ENCODE assay signal across 23 cellular contexts in genomic region chr17:46038937-46039336, GRCh38. TPM values are rescaled to one million over a fixed set of nuclear protein-coding genes. Genes with fewer than 3 reads are reported as not detected.
DNase-seq lines count a peak whose midpoint lies in the region; ATAC-seq and TF ChIP-seq lines count a peak whose summit lies in the region.
"Had no signal": no experiment of that assay in that cellular context is flagged by ENCODE, and none has a peak within 500 bp of the region (broad histone marks: within the 10 kb centered on the region; RNA-seq: fewer than 3 reads in every experiment).

No MANE protein-coding gene starts in this region.

- H3K4me1 ChIP-seq in body of pancreas (peaks cover 76% of the 10 kb centered on the region), psoas muscle (peaks cover 37% of the 10 kb centered on the region)
- H3K4me1 ChIP-seq: BE2C, HAP-1 had no signal

- 86 to 90% methylated on average over 12 of the region's 12 CpGs for WGBS in body of pancreas, 2 donors
- WGBS in psoas muscle, 3 donors, result 74 to 89% (median 75%) methylated on average over 12 of the region's 12 CpGs

- TF ChIP-seq CTCF in body of pancreas (IDR thresholded peaks at IDR 0.05), result no peak
- TF ChIP-seq CTCF in psoas muscle (IDR thresholded peaks at IDR 0.05), result no peak

- H3K4me3 ChIP-seq in body of pancreas, result no peak overlapping the region
- no peak overlapping the region for H3K4me3 ChIP-seq in psoas muscle
- H3K4me3 ChIP-seq: GM23338, HAP-1, Peyer's patch had no signal

- DNase-seq in left ventricle myocardium superior, result no peak
- no peak for DNase-seq in cardiac septum (ENCODE audit: low spot score)
- DNase-seq in body of pancreas, result no peak
- DNase-seq in psoas muscle, result no peak
- DNase-seq in DMS79 (lab: John Stamatoyannopoulos, UW), result no peak
- no peak for DNase-seq in NCI-H1930 (lab: John Stamatoyannopoulos, UW)
- DNase-seq: BE2C; CD4-positive, alpha-beta memory T cell; GDM1; Karpas-422; NCI-H1048; NCI-H146; NCI-H2029 treated with DMSO at 0.1 percent for 48 hours; NCI-H345; NCI-H524 treated with DMSO at 0.1 percent for 48 hours; NCI-H82; Peyer's patch had no signal

- H3K9me3 ChIP-seq in body of pancreas, result no peaks in the 10 kb centered on the region
- no peaks in the 10 kb centered on the region for H3K9me3 ChIP-seq in psoas muscle
- H3K9me3 ChIP-seq: BE2C, HAP-1, Peyer's patch had no signal

- intact Hi-C loops in left ventricle myocardium superior (cut with micrococcal nuclease), result no loop called here
- intact Hi-C loops in cardiac septum (cut with DNase I), result no loop called here
- intact Hi-C loops in body of pancreas (cut with DNase I), result no loop called here
- intact Hi-C loops in psoas muscle (cut with DNase I), result no loop called here

- TF ChIP-seq POLR2A in body of pancreas (IDR thresholded peaks at IDR 0.05), result no peak

- H3K27ac ChIP-seq in body of pancreas (peak overlapping the region in 3 of 4 donors; percentile 3 to 86 (median 16)), psoas muscle (peak overlapping the region; percentile 63)
- H3K27ac ChIP-seq: Peyer's patch had no signal

- ATAC-seq in left ventricle myocardium superior (peak; percentile 7), body of pancreas (no peak), psoas muscle (peak in 1 of 4 donors; percentile 2), HG02571 (IDR thresholded peaks at IDR 0.05; ENCODE audit: unreplicated experiment) (no peak)
- ATAC-seq: GM23338 had no signal

- H3K27me3 ChIP-seq in body of pancreas (no peaks in the 10 kb centered on the region), psoas muscle (ENCODE audit: insufficient read depth in 3 of 3, low read length in 2 of 3) (no peaks in the 10 kb centered on the region)
- H3K27me3 ChIP-seq: BE2C, Peyer's patch had no signal

- H3K36me3 ChIP-seq in body of pancreas (replicated peaks in 1 of 2; ENCODE audit: insufficient read depth in 1 of 2, low read depth in 2 of 2) (peaks cover 0 to 10% of the 10 kb centered on the region in 2 donors), psoas muscle (ENCODE audit: insufficient read depth in 1 of 2, low read depth in 1 of 2) (peaks cover 7 to 93% of the 10 kb centered on the region in 2 donors)

RNA-seq across cellular contexts. Expression of gene STH, which starts 39.9 kb away (rescaled TPM):
- total RNA-seq in left ventricle myocardium superior (not detected), cardiac septum (not detected), body of pancreas (not detected), psoas muscle (1 to 10 TPM in 1 of 4 donors, not detected in 3; 2.0 TPM)
- polyA plus RNA-seq in psoas muscle, result under 1 TPM in 2 of 3 donors, not detected in 1; 0.25 to 0.26 TPM
- total RNA-seq: A673; CD4-positive, alpha-beta memory T cell; GM23338; M059J; Peyer's patch; SK-MEL-5 had no signal
- polyA plus RNA-seq: CD4-positive, alpha-beta memory T cell had no signal
